In the genomic region with DNA sequence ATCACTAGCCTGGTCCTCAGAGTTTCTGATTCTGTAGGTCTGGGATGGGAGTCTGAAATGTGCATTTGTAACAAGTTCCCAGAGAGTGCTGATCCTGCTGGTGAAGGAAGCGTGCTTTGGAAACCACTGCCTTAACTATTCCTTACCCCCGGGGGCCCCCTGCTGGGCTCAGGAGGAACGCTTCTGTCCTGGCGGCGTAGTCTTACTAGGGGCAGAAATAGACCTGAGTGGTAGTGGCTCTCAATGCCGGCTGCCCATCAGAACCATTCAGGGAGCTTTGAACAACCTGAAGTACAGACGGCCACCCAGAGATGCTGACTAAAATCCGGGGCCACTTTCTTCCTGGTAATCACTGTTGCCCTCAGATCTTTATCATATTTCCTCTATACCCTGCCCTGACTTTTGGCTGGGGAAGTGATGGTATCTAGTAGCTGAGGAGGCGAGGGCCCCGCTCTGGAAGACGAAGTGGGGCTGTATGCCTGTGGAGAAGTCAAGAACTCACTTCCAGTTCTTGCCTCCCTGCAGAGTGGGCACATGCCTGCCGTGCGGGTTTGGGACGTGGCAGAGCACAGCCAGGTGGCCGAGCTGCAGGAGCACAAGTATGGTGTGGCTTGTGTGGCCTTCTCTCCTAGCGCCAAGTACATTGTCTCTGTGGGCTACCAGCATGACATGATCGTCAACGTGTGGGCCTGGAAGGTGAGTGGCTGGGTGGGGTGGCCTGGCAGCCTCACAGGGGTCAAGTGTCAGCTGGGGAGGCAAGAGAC, we compare ENCODE assay signal across 9 cellular contexts. TPM values are rescaled to one million over a fixed set of nuclear protein-coding genes. Genes with fewer than 3 reads are reported as not detected.
DNase-seq lines count a peak whose midpoint lies in the region; ATAC-seq and TF ChIP-seq lines count a peak whose summit lies in the region.
"Had no signal": no experiment of that assay in that cellular context is flagged by ENCODE, and none has a peak within 500 bp of the region (broad histone marks: within the 10 kb centered on the region; RNA-seq: fewer than 3 reads in every experiment).

No MANE protein-coding gene starts in this region.

- no peaks in the 10 kb centered on the region for H3K79me2 ChIP-seq in PC-3 (ENCODE audit: low read length)

- no peaks in the 10 kb centered on the region for H3K27me3 ChIP-seq in PC-3 (ENCODE audit: low read length)
- H3K27me3 ChIP-seq in esophagus muscularis mucosa, result no peaks in the 10 kb centered on the region

- CTCF ChIA-PET in PC-3 (lab: Charles Lee), result interaction anchor here (0.7 to 4.0 kb wide), 2 partner anchors 38 to 41 kb away, joined by 3 to 76 read pairs; partner anchors contain the start of gene MAPKBP1

- TF ChIP-seq CTCF in PC-3 (conservative IDR thresholded peaks at IDR 0.05; ENCODE audit: low read depth, low read length) (peak; percentile 94), esophagus muscularis mucosa (IDR thresholded peaks at IDR 0.05) (peak; percentile 89 to 96 (median 93)), natural killer cell (IDR thresholded peaks at IDR 0.05) (peak; percentile 89)

- H3K27ac ChIP-seq in PC-3 (ENCODE audit: low read length) (no peak overlapping the region), esophagus muscularis mucosa (replicated peaks in 1 of 4) (peak overlapping the region in 1 of 4 donors; percentile 31)

- no peak overlapping the region for H3K4me3 Mint-ChIP-seq in natural killer cell
- H3K4me3 Mint-ChIP-seq: dendritic cell treated with granulocyte-macrophage colony-stimulating factor and Interleukin-4, amounts not matched to agents 40 ng/mL and 50 ng/mL, for 4 days had no signal

- intact Hi-C loops in PC-3 (cut with micrococcal nuclease) (loop anchor here (1.0 to 5.0 kb wide), 3 partner anchors 39 to 209 kb away; no protein-coding TSS in a partner anchor), esophagus muscularis mucosa (cut with DNase I) (loop anchor here (2.0 to 10.0 kb wide), 3 partner anchors 39 to 257 kb away; partner anchors contain the start of gene TYRO3), natural killer cell (cut with micrococcal nuclease) (loop anchor here (1.0 to 5.0 kb wide), 6 partner anchors 39 to 344 kb away; no protein-coding TSS in a partner anchor)

- peaks cover 7 to 9% of the 10 kb centered on the region in 2 donors for H3K4me1 Mint-ChIP-seq in natural killer cell

- H3K9me3 ChIP-seq in PC-3 (ENCODE audit: low read length) (no peaks in the 10 kb centered on the region), esophagus muscularis mucosa (no peaks in the 10 kb centered on the region)

- DNase-seq in DMS 273 treated with DMSO at 0.1 percent for 48 hours (lab: John Stamatoyannopoulos, UW), result peak; percentile 28
- peak; percentile 91 for DNase-seq in HT-29 (ENCODE audit: low spot score)
- DNase-seq in PC-3, result peak; percentile 89
- DNase-seq in activated T-cell treated with anti-CD3 and anti-CD28 coated beads for 48 hours (ENCODE audit: low read depth), result peak; percentile 53
- DNase-seq in esophagus muscularis mucosa (ENCODE audit: extremely low spot score), result peak; percentile 95
- DNase-seq in natural killer cell, result peak; percentile 75
- DNase-seq in stimulated activated naive CD4-positive, alpha-beta T cell (lab: John Stamatoyannopoulos, UW), result peak; percentile 51 to 74 (median 68)

- peak; percentile 96 for ATAC-seq in PC-3
- peak; percentile 83 to 99 (median 98) for ATAC-seq in natural killer cell
- no peak for ATAC-seq in HG02981 (IDR thresholded peaks at IDR 0.05; ENCODE audit: unreplicated experiment)

- H3K27me3 Mint-ChIP-seq in natural killer cell (ENCODE audit: low read depth in 2 of 2), result no peaks in the 10 kb centered on the region
- H3K27me3 Mint-ChIP-seq: dendritic cell treated with granulocyte-macrophage colony-stimulating factor and Interleukin-4, amounts not matched to agents 40 ng/mL and 50 ng/mL, for 4 days had no signal

- H4K20me1 ChIP-seq in PC-3 (ENCODE audit: low read length), result no peaks in the 10 kb centered on the region

- no peak overlapping the region for H3K27ac Mint-ChIP-seq in natural killer cell
- H3K27ac Mint-ChIP-seq: dendritic cell treated with granulocyte-macrophage colony-stimulating factor and Interleukin-4, amounts not matched to agents 40 ng/mL and 50 ng/mL, for 4 days had no signal

- H2AFZ ChIP-seq in PC-3 (ENCODE audit: low read length), result no peak overlapping the region

- H3K9me3 Mint-ChIP-seq in natural killer cell, result no peaks in the 10 kb centered on the region
- H3K9me3 Mint-ChIP-seq: dendritic cell treated with granulocyte-macrophage colony-stimulating factor and Interleukin-4, amounts not matched to agents 40 ng/mL and 50 ng/mL, for 4 days had no signal

- H3K4me3 ChIP-seq in PC-3 (ENCODE audit: low read length) (no peak overlapping the region), esophagus muscularis mucosa (no peak overlapping the region)

- H3K9ac ChIP-seq in PC-3 (ENCODE audit: low read length), result no peak overlapping the region

- H3K4me1 ChIP-seq in PC-3 (ENCODE audit: insufficient read depth, low read length) (peaks cover 14% of the 10 kb centered on the region), esophagus muscularis mucosa (peaks cover 8 to 43% (median 21%) of the 10 kb centered on the region in 4 donors)

- POLR2A ChIA-PET in PC-3 (lab: Charles Lee; ENCODE audit: unreplicated experiment), result interaction anchor here (0.5 kb wide), 1 partner anchor 52 kb away, joined by 4 read pairs; no protein-coding TSS in a partner anchor

- H3K36me3 ChIP-seq in PC-3 (ENCODE audit: low read depth, low read length), result peaks cover 18% of the 10 kb centered on the region
- H3K36me3 ChIP-seq in esophagus muscularis mucosa, result peaks cover 9 to 49% (median 45%) of the 10 kb centered on the region in 4 donors

- H3F3A ChIP-seq in PC-3 (ENCODE audit: low read length, unreplicated experiment), result no peaks in the 10 kb centered on the region

- H3K9me2 ChIP-seq in PC-3 (replicated peaks; ENCODE audit: low read length), result no peaks in the 10 kb centered on the region

- TF ChIP-seq EP300 in esophagus muscularis mucosa (IDR thresholded peaks at IDR 0.05), result no peak

- H3K4me2 ChIP-seq in PC-3 (ENCODE audit: low read length), result no peak overlapping the region

- no TSS peak for BruUV-seq in PC-3 (replicated peaks; lab: Mats Ljungman, UMichigan)

- 27% methylated on average over 11 of the region's 18 CpGs for WGBS in esophagus muscularis mucosa

- no peak for TF ChIP-seq POLR2A in esophagus muscularis mucosa (IDR thresholded peaks at IDR 0.05; ENCODE audit: low read depth)

- H3K36me3 Mint-ChIP-seq in natural killer cell, result peaks cover 8% of the 10 kb centered on the region

RNA-seq across cellular contexts. Expression of gene JMJD7, which starts 16.3 kb away (rescaled TPM):
- total RNA-seq in HT-29 (2014; rRNA removed; shearing (Covaris generic)), result 14.1 and 16.2 TPM in 2 replicates
- total RNA-seq in PC-3 (2014; rRNA removed), result 8.1 and 13.7 TPM in 2 replicates
- total RNA-seq in esophagus muscularis mucosa, result 1 to 10 TPM; 6.2 to 9.6 (median 7.5) TPM
- total RNA-seq in natural killer cell, result 10 to 100 TPM; 20.3 to 36.4 (median 28.7) TPM

RNA-seq across cellular contexts. Expression of gene PLA2G4B, which starts 27.0 kb away (rescaled TPM):
- total RNA-seq in HT-29 (2014; rRNA removed; shearing (Covaris generic)), result 3.7 and 4.6 TPM in 2 replicates
- total RNA-seq in PC-3 (2014; rRNA removed) (7.0 and 12.2 TPM in 2 replicates), esophagus muscularis mucosa (1 to 10 TPM in 3 of 4 donors, under 1 TPM in 1; 0.91 to 6.6 (median 2.5) TPM), natural killer cell (10 to 100 TPM; 15.2 to 17.5 (median 17.4) TPM)

RNA-seq across cellular contexts. Expression of gene MAPKBP1, which starts 37.3 kb away (rescaled TPM):
- total RNA-seq in HT-29 (2014; rRNA removed; shearing (Covaris generic)), result 13.1 and 15.4 TPM in 2 replicates
- total RNA-seq in PC-3 (2014; rRNA removed), result 23.8 and 29.1 TPM in 2 replicates
- total RNA-seq in esophagus muscularis mucosa, result 10 to 100 TPM; 18.2 to 54.6 (median 42.9) TPM
- total RNA-seq in natural killer cell, result 10 to 100 TPM; 44.8 to 55.4 (median 49.0) TPM

Comparison
In these comparisons a context has a peak if more than half of its experiments do, and no peak if none do; other contexts are left out.
1. DNase-seq: peak in every context shown above with its lines; median percentile 95 in esophagus muscularis mucosa; 91 in HT-29; 89 in PC-3; 75 in natural killer cell; 68 in stimulated activated naive CD4-positive, alpha-beta T cell; 53 in activated T-cell treated with anti-CD3 and anti-CD28 coated beads for 48 hours; 28 in DMS 273 treated with DMSO at 0.1 percent for 48 hours.